ENCODE assay signal across 11 cellular contexts in genomic region chr22:47841166-47841565, GRCh38.
A peak's percentile ranks its signal among the peaks of the same experiment; 100 is the strongest.
DNase-seq lines count a peak whose midpoint lies in the region; ATAC-seq and TF ChIP-seq lines count a peak whose summit lies in the region.
"Had no signal": no experiment of that assay in that cellular context is flagged by ENCODE, and none has a peak within 500 bp of the region (broad histone marks: within the 10 kb centered on the region; RNA-seq: fewer than 3 reads in every experiment).

No MANE protein-coding gene starts in this region.

- H3K9ac ChIP-seq in OCI-LY3 (ENCODE audit: low read length) (no peak overlapping the region), smooth muscle cell (ENCODE audit: low read depth) (peak overlapping the region; percentile 13)

- no peaks in the 10 kb centered on the region for H4K20me1 ChIP-seq in DOHH2 (ENCODE audit: control insufficient read depth, insufficient read depth, low read depth, low read length)
- no peaks in the 10 kb centered on the region for H4K20me1 ChIP-seq in OCI-LY3 (ENCODE audit: insufficient read depth, low read length)
- H4K20me1 ChIP-seq in smooth muscle cell (ENCODE audit: low read depth) = no peaks in the 10 kb centered on the region

- no peak overlapping the region for H3K4me3 ChIP-seq in DOHH2 (ENCODE audit: low read length)
- H3K4me3 ChIP-seq in OCI-LY3 (ENCODE audit: low read length) = no peak overlapping the region
- H3K4me3 ChIP-seq in smooth muscle cell = no peak overlapping the region
- H3K4me3 ChIP-seq: GM23338 had no signal

- H3K4me2 ChIP-seq in DOHH2 (ENCODE audit: low read length) (peak overlapping the region; percentile 18), OCI-LY3 (ENCODE audit: low read length) (peak overlapping the region; percentile 32), smooth muscle cell (peak overlapping the region; percentile 16)
- H3K4me2 ChIP-seq: GM23338 had no signal

- H3F3A ChIP-seq in DOHH2 (ENCODE audit: control insufficient read depth, insufficient read depth) (no peaks in the 10 kb centered on the region), smooth muscle cell (ENCODE audit: low read depth) (peaks cover 4% of the 10 kb centered on the region)

- H3K27ac ChIP-seq in DOHH2 (ENCODE audit: low read depth, low read length) (no peak overlapping the region), OCI-LY3 (ENCODE audit: low read length) (no peak overlapping the region), smooth muscle cell (ENCODE audit: low read depth) (peak overlapping the region; percentile 82)

- WGBS in smooth muscle cell (ENCODE audit: low lambda C conversion rate) = 56% methylated on average over 3 of the region's 3 CpGs

- TF ChIP-seq CTCF in DOHH2 (IDR thresholded peaks at IDR 0.05; ENCODE audit: low read depth, low read length, poor library complexity, severe bottlenecking) (no peak), OCI-LY3 (IDR thresholded peaks at IDR 0.05; ENCODE audit: low read depth, low read length) (no peak), smooth muscle cell (IDR thresholded peaks at IDR 0.05; ENCODE audit: borderline replicate concordance, insufficient read depth, poor library complexity, severe bottlenecking) (no peak)

- no peaks in the 10 kb centered on the region for H3K36me3 ChIP-seq in DOHH2 (ENCODE audit: control insufficient read depth, low read length)
- no peaks in the 10 kb centered on the region for H3K36me3 ChIP-seq in OCI-LY3 (replicated peaks; ENCODE audit: low read depth, low read length)
- H3K36me3 ChIP-seq in smooth muscle cell (ENCODE audit: low read depth) = no peaks in the 10 kb centered on the region

- H3K79me2 ChIP-seq in DOHH2 (ENCODE audit: control insufficient read depth, low read length) (no peaks in the 10 kb centered on the region), OCI-LY3 (ENCODE audit: low read length) (no peaks in the 10 kb centered on the region), smooth muscle cell (ENCODE audit: low read depth) (no peaks in the 10 kb centered on the region)

- H3K27me3 ChIP-seq in DOHH2 (ENCODE audit: control insufficient read depth, low read length) = no peaks in the 10 kb centered on the region
- H3K27me3 ChIP-seq in OCI-LY3 (ENCODE audit: low read depth, low read length) = no peaks in the 10 kb centered on the region
- no peaks in the 10 kb centered on the region for H3K27me3 ChIP-seq in smooth muscle cell (ENCODE audit: low read depth)

- ATAC-seq in HG02840 (IDR thresholded peaks at IDR 0.05; ENCODE audit: low FRiP score, unreplicated experiment) = no peak
- no peak for ATAC-seq in HG03135 (IDR thresholded peaks at IDR 0.05; ENCODE audit: unreplicated experiment)
- ATAC-seq: CD8-positive, alpha-beta T cell; GM23338 had no signal

- H3K9me3 ChIP-seq in DOHH2 (ENCODE audit: control insufficient read depth, insufficient read depth, low read length) (no peaks in the 10 kb centered on the region), OCI-LY3 (ENCODE audit: insufficient read depth, low read length) (no peaks in the 10 kb centered on the region), smooth muscle cell (replicated peaks; ENCODE audit: low read depth) (no peaks in the 10 kb centered on the region)
- H3K9me3 ChIP-seq: Caco-2 had no signal

- H2AFZ ChIP-seq in OCI-LY3 (ENCODE audit: low read depth, low read length) = no peak overlapping the region; the same call in 1 of the 2 replicates
- no peak overlapping the region for H2AFZ ChIP-seq in smooth muscle cell (ENCODE audit: low read depth)
- H2AFZ ChIP-seq: GM23338 had no signal

- no peaks in the 10 kb centered on the region for H3K9me2 ChIP-seq in DOHH2 (replicated peaks; ENCODE audit: control insufficient read depth, low read length)

- H3K4me1 ChIP-seq in DOHH2 (ENCODE audit: control insufficient read depth, low read length) = peaks cover 27% of the 10 kb centered on the region
- peaks cover 26% of the 10 kb centered on the region for H3K4me1 ChIP-seq in OCI-LY3 (ENCODE audit: low read length)
- peaks cover 4% of the 10 kb centered on the region for H3K4me1 ChIP-seq in smooth muscle cell (ENCODE audit: low read depth)
- H3K4me1 ChIP-seq: Caco-2 had no signal

- DNase-seq in islet precursor cell (peak; percentile 21), smooth muscle cell (lab: John Stamatoyannopoulos, UW; ENCODE audit: unreplicated experiment) (no peak), DMS79 treated with DMSO at 0.1 percent for 48 hours (lab: John Stamatoyannopoulos, UW) (no peak)
- DNase-seq: Caco-2; CD8-positive, alpha-beta T cell; H7 had no signal
